Comparison of ENCODE assay signal across 8 cellular contexts in genomic region chr22:29311468-29312217, GRCh38. TPM values are rescaled to one million over a fixed set of nuclear protein-coding genes. Genes with fewer than 3 reads are reported as not detected.
DNase-seq lines count a peak whose midpoint lies in the region; ATAC-seq, FAIRE-seq and TF ChIP-seq lines count a peak whose summit lies in the region.

No MANE protein-coding gene starts in this region.

- TF ChIP-seq CTCF in GM20000 (IDR thresholded peaks at IDR 0.05; ENCODE audit: extremely low read depth, missing control alignments) (no peak), keratinocyte (optimal IDR thresholded peaks at IDR 0.05 in 1 of 3, IDR thresholded peaks at IDR 0.05 in 1 of 3, conservative IDR thresholded peaks at IDR 0.05 in 1 of 3; ENCODE audit: extremely low read depth in 1 of 3, insufficient read depth in 2 of 3, low read length in 3 of 3) (no peak), MM.1S (IDR thresholded peaks at IDR 0.05; ENCODE audit: low read length) (no peak)

- H3K27ac ChIP-seq in angular gyrus (ENCODE audit: low read depth, low read length), result peak overlapping the region; percentile 48
- H3K27ac ChIP-seq in keratinocyte (ENCODE audit: control insufficient read depth, insufficient read depth, low read length), result no peak overlapping the region
- peak overlapping the region; percentile 62 for H3K27ac ChIP-seq in stomach smooth muscle (ENCODE audit: low read length)
- H3K27ac ChIP-seq in MM.1S (ENCODE audit: low read length), result no peak overlapping the region

- no peaks in the 10 kb centered on the region for H3K9me2 ChIP-seq in MM.1S (replicated peaks; ENCODE audit: insufficient read depth, low read length)

- H3K79me2 ChIP-seq in keratinocyte (ENCODE audit: control insufficient read depth, insufficient read depth, low read length), result peaks cover 24% of the 10 kb centered on the region
- H3K79me2 ChIP-seq in MM.1S (ENCODE audit: low read length), result no peaks in the 10 kb centered on the region

- no peak for FAIRE-seq in keratinocyte (lab: Jason Lieb, UNC)

- no peak overlapping the region for H3K4me3 ChIP-seq in keratinocyte (ENCODE audit: control insufficient read depth in 2 of 3, extremely low read depth in 1 of 3, insufficient read depth in 2 of 3, low read depth in 1 of 3, low read length in 3 of 3)
- peak overlapping the region in 1 of 2 donors; percentile 63 for H3K4me3 ChIP-seq in stomach smooth muscle (ENCODE audit: low read length in 2 of 2)
- no peak overlapping the region for H3K4me3 ChIP-seq in MM.1S (ENCODE audit: low read length)

- H3K36me3 ChIP-seq in keratinocyte (ENCODE audit: control insufficient read depth in 2 of 2, extremely low read depth in 1 of 2, insufficient read depth in 2 of 2, low read length in 2 of 2), result peaks cover 5 to 20% of the 10 kb centered on the region in 2 experiments
- no peaks in the 10 kb centered on the region for H3K36me3 ChIP-seq in stomach smooth muscle (ENCODE audit: control insufficient read depth in 2 of 2, insufficient read depth in 2 of 2, low read length in 2 of 2)
- no peaks in the 10 kb centered on the region for H3K36me3 ChIP-seq in MM.1S (replicated peaks; ENCODE audit: insufficient read depth, low read length)

- H2AFZ ChIP-seq in keratinocyte (ENCODE audit: control insufficient read depth, low read length) (no peak overlapping the region), MM.1S (ENCODE audit: low read length) (no peak overlapping the region)

- ATAC-seq in GM21619 (IDR thresholded peaks at IDR 0.05; ENCODE audit: unreplicated experiment), result no peak

- no peaks in the 10 kb centered on the region for H3F3A ChIP-seq in MM.1S (ENCODE audit: insufficient read depth, low read length)

- H3K9me3 ChIP-seq in keratinocyte (ENCODE audit: control insufficient read depth, low read depth, low read length) (no peaks in the 10 kb centered on the region), stomach smooth muscle (ENCODE audit: control insufficient read depth in 2 of 2, low read length in 2 of 2) (no peaks in the 10 kb centered on the region), MM.1S (replicated peaks; ENCODE audit: insufficient read depth, low read length) (no peaks in the 10 kb centered on the region)

- H3K4me2 ChIP-seq in keratinocyte (ENCODE audit: control insufficient read depth, extremely low read depth, insufficient read depth, low read depth, low read length), result peak overlapping the region; percentile 29
- no peak overlapping the region for H3K4me2 ChIP-seq in MM.1S (ENCODE audit: low read depth, low read length)

- peaks cover 36% of the 10 kb centered on the region for H3K27me3 ChIP-seq in keratinocyte (ENCODE audit: control insufficient read depth, extremely low read depth, insufficient read depth, low read length)
- H3K27me3 ChIP-seq in stomach smooth muscle (ENCODE audit: control insufficient read depth in 1 of 2, insufficient read depth in 2 of 2, low read length in 2 of 2), result peaks cover 20 to 32% of the 10 kb centered on the region in 2 donors
- peaks cover 46% of the 10 kb centered on the region for H3K27me3 ChIP-seq in MM.1S (replicated peaks; ENCODE audit: insufficient read depth, low read length)

- no peaks in the 10 kb centered on the region for H3K9me1 ChIP-seq in keratinocyte (ENCODE audit: control insufficient read depth, extremely low read depth, insufficient read depth, low read length)

- H4K20me1 ChIP-seq in keratinocyte (ENCODE audit: control insufficient read depth, extremely low read depth, insufficient read depth, low read length) (peaks cover 7% of the 10 kb centered on the region), MM.1S (ENCODE audit: insufficient read depth, low read length) (no peaks in the 10 kb centered on the region)

- dilution Hi-C loops in keratinocyte (cut with MboI; ENCODE audit: extremely low pct_ligation_motif_present, low sequenced_read_pairs), result no loop called here

- H3K9ac ChIP-seq in keratinocyte (ENCODE audit: control insufficient read depth, extremely low read depth, insufficient read depth, low read length) (peak overlapping the region; percentile 47), stomach smooth muscle (ENCODE audit: low read length in 2 of 2) (peak overlapping the region; percentile 36 to 44), MM.1S (ENCODE audit: low read length) (no peak overlapping the region)

- H3K4me1 ChIP-seq in keratinocyte (ENCODE audit: control insufficient read depth, extremely low read depth, insufficient read depth, low read length), result peaks cover 45% of the 10 kb centered on the region
- peaks cover 78% of the 10 kb centered on the region for H3K4me1 ChIP-seq in stomach smooth muscle (ENCODE audit: control insufficient read depth, insufficient read depth, low read length)
- no peaks in the 10 kb centered on the region for H3K4me1 ChIP-seq in MM.1S (ENCODE audit: low read length)

- DNase-seq in GM20000 (ENCODE audit: low spot score) (peak; percentile 47), keratinocyte (ENCODE audit: low read depth, low spot score) (no peak), SW480 (ENCODE audit: low spot score) (no peak), MM.1S (no peak)
- no peak for DNase-seq in stimulated activated CD8-positive, alpha-beta memory T cell treated with anti-CD3 and anti-CD28 coated beads, Interleukin-4, amount 100 ng/mL, for 48 hours

RNA-seq across cellular contexts. Expression of gene RASL10A, which starts 3.9 kb away (rescaled TPM):
- 0.07 to 0.09 TPM in 2 of 3 replicates, not detected in the other for polyA plus RNA-seq in keratinocyte
- not detected for polyA plus RNA-seq in keratinocyte (2011; ENCODE audit: low read depth)
- not detected in 2 replicates for polyA plus RNA-seq in keratinocyte (2011; cell fraction: cytosol; rRNA removed)
- polyA plus RNA-seq in keratinocyte (2011; cell fraction: nucleus; rRNA removed), result 0.78 and 0.89 TPM in 2 replicates
- polyA plus RNA-seq in keratinocyte (2012; ENCODE audit: low replicate concordance), result 0.25 TPM in 1 of 2 replicates, not detected in the other
- 0.43 TPM in 1 of 3 replicates, not detected in the others for polyA minus RNA-seq in keratinocyte
- polyA minus RNA-seq in keratinocyte (2011; cell fraction: cytosol; rRNA and poly(A)+ RNA removed), result not detected
- 0.42 TPM in 1 of 2 replicates, not detected in the other for polyA minus RNA-seq in keratinocyte (2011; cell fraction: nucleus; rRNA and poly(A)+ RNA removed)

RNA-seq across cellular contexts. Expression of gene GAS2L1, which starts 5.2 kb away (rescaled TPM):
- 11.3 to 21.1 TPM (median 12.2 TPM) in 3 replicates for polyA plus RNA-seq in keratinocyte
- 1.6 TPM for polyA plus RNA-seq in keratinocyte (2011; ENCODE audit: low read depth)
- polyA plus RNA-seq in keratinocyte (2011; cell fraction: cytosol; rRNA removed), result 7.8 and 24.6 TPM in 2 replicates
- polyA plus RNA-seq in keratinocyte (2011; cell fraction: nucleus; rRNA removed), result 16.5 and 25.9 TPM in 2 replicates
- 9.8 and 36.4 TPM in 2 replicates for polyA plus RNA-seq in keratinocyte (2012; ENCODE audit: low replicate concordance)
- 6.2 to 25.9 TPM (median 9.1 TPM) in 3 replicates for polyA minus RNA-seq in keratinocyte
- polyA minus RNA-seq in keratinocyte (2011; cell fraction: cytosol; rRNA and poly(A)+ RNA removed), result 42.2 TPM
- 13.7 and 15.8 TPM in 2 replicates for polyA minus RNA-seq in keratinocyte (2011; cell fraction: nucleus; rRNA and poly(A)+ RNA removed)

RNA-seq across cellular contexts. Expression of gene EWSR1, which starts 43.6 kb away (rescaled TPM):
- 245 to 280 TPM (median 257 TPM) in 3 replicates for polyA plus RNA-seq in keratinocyte
- polyA plus RNA-seq in keratinocyte (2011; ENCODE audit: low read depth), result 108 TPM
- polyA plus RNA-seq in keratinocyte (2011; cell fraction: cytosol; rRNA removed), result 146 and 159 TPM in 2 replicates
- polyA plus RNA-seq in keratinocyte (2011; cell fraction: nucleus; rRNA removed), result 475 and 506 TPM in 2 replicates
- polyA plus RNA-seq in keratinocyte (2012; ENCODE audit: low replicate concordance), result 97.0 and 325 TPM in 2 replicates
- polyA minus RNA-seq in keratinocyte, result 384 to 460 TPM (median 413 TPM) in 3 replicates
- polyA minus RNA-seq in keratinocyte (2011; cell fraction: cytosol; rRNA and poly(A)+ RNA removed), result 154 TPM
- 92.0 and 156 TPM in 2 replicates for polyA minus RNA-seq in keratinocyte (2011; cell fraction: nucleus; rRNA and poly(A)+ RNA removed)

RNA-seq across cellular contexts. Expression of gene RHBDD3, which starts 43.9 kb away (rescaled TPM):
- polyA plus RNA-seq in keratinocyte, result 10.3 to 16.2 TPM (median 10.9 TPM) in 3 replicates
- 3.2 TPM for polyA plus RNA-seq in keratinocyte (2011; ENCODE audit: low read depth)
- 5.2 and 13.8 TPM in 2 replicates for polyA plus RNA-seq in keratinocyte (2011; cell fraction: cytosol; rRNA removed)
- 25.4 and 32.0 TPM in 2 replicates for polyA plus RNA-seq in keratinocyte (2011; cell fraction: nucleus; rRNA removed)
- 7.8 and 14.2 TPM in 2 replicates for polyA plus RNA-seq in keratinocyte (2012; ENCODE audit: low replicate concordance)
- 3.8 to 8.6 TPM (median 5.8 TPM) in 3 replicates for polyA minus RNA-seq in keratinocyte
- 13.6 TPM for polyA minus RNA-seq in keratinocyte (2011; cell fraction: cytosol; rRNA and poly(A)+ RNA removed)
- polyA minus RNA-seq in keratinocyte (2011; cell fraction: nucleus; rRNA and poly(A)+ RNA removed), result 10.2 and 12.6 TPM in 2 replicates

Comparison
In these comparisons a context has a peak if more than half of its experiments do, and no peak if none do; other contexts are left out.
1. H3K27ac ChIP-seq: peak in angular gyrus (single experiment) and stomach smooth muscle (single experiment); none in keratinocyte (single experiment) and MM.1S (single experiment).